In the genomic region with DNA sequence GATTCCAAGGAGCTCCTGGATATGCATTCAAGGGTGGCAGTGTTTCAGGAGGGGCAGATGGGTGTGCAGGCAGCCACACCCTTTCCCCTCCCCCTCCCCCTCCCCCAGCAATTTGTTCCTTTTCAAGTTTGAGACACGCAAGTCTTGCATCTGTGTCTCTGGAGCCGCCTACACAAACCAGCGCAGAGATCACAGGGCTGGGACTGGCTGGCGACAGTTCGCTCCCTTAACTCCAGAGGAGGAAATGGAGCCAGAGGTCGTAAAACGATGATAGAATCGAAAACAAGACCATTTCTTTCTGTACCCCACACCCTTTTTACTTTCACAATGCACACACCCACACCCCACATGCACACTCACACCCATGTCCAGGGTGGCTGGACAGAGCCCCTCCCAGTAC, we compare ENCODE assay signal across 10 cellular contexts.
DNase-seq lines count a peak whose midpoint lies in the region; ATAC-seq and TF ChIP-seq lines count a peak whose summit lies in the region.
"Had no signal": no experiment of that assay in that cellular context is flagged by ENCODE, and none has a peak within 500 bp of the region (broad histone marks: within the 10 kb centered on the region; RNA-seq: fewer than 3 reads in every experiment).

No MANE protein-coding gene starts in this region.

- H3K27me3 ChIP-seq in thymus (ENCODE audit: control insufficient read depth, insufficient read depth): no peaks in the 10 kb centered on the region

- peak; percentile 39 for ATAC-seq in activated CD8-positive, alpha-beta T cell treated with anti-CD3 and anti-CD28 coated beads, Interleukin-2, amount 10 ng/mL, durations not matched to agents 7 days and 5 days
- ATAC-seq in mucosa of descending colon (peak; percentile 84), GM21529 (IDR thresholded peaks at IDR 0.05; ENCODE audit: unreplicated experiment) (no peak)

- H3K36me3 ChIP-seq in mucosa of descending colon (ENCODE audit: low read depth) (no peaks in the 10 kb centered on the region), thymus (ENCODE audit: control insufficient read depth, insufficient read depth) (no peaks in the 10 kb centered on the region)

- H3K4me1 ChIP-seq in mucosa of descending colon (ENCODE audit: low read depth): peaks cover 44% of the 10 kb centered on the region
- H3K4me1 ChIP-seq in thymus (ENCODE audit: control insufficient read depth, insufficient read depth, low read length): peaks cover 13% of the 10 kb centered on the region

- H3K9me3 Mint-ChIP-seq in activated CD8-positive, alpha-beta T cell treated with anti-CD3 and anti-CD28 coated beads, Interleukin-2, amount 10 ng/mL, durations not matched to agents 7 days and 5 days (ENCODE audit: insufficient read depth): no peaks in the 10 kb centered on the region
- H3K9me3 Mint-ChIP-seq: immature natural killer cell had no signal

- no peaks in the 10 kb centered on the region for H3K9me3 ChIP-seq in mucosa of descending colon
- H3K9me3 ChIP-seq in thymus (ENCODE audit: control insufficient read depth): no peaks in the 10 kb centered on the region

- H3K4me1 Mint-ChIP-seq in activated CD8-positive, alpha-beta T cell treated with anti-CD3 and anti-CD28 coated beads, Interleukin-2, amount 10 ng/mL, durations not matched to agents 7 days and 5 days (ENCODE audit: low read depth): peaks cover 7% of the 10 kb centered on the region
- H3K4me1 Mint-ChIP-seq: immature natural killer cell had no signal

- H3K36me3 Mint-ChIP-seq in activated CD8-positive, alpha-beta T cell treated with anti-CD3 and anti-CD28 coated beads, Interleukin-2, amount 10 ng/mL, durations not matched to agents 7 days and 5 days (ENCODE audit: low read depth): no peaks in the 10 kb centered on the region
- H3K36me3 Mint-ChIP-seq: immature natural killer cell had no signal

- CTCF ChIA-PET in activated CD8-positive, alpha-beta T cell treated with anti-CD3 and anti-CD28 coated beads, Interleukin-2, amount 10 ng/mL, durations not matched to agents 7 days and 5 days (lab: Charles Lee): interaction anchor here (1.1 kb wide), 1 partner anchor 87 kb away, joined by 3 read pairs; no protein-coding TSS in a partner anchor

- intact Hi-C loops in mucosa of descending colon (cut with DNase I, micrococcal nuclease): no loop called here

- TF ChIP-seq CTCF in mucosa of descending colon (IDR thresholded peaks at IDR 0.05): no peak

- peak; percentile 7 to 22 for DNase-seq in activated CD4-positive, alpha-beta T cell treated with anti-CD3 and anti-CD28 coated beads for 4 hours
- DNase-seq in activated CD4-positive, alpha-beta T cell treated with anti-CD3 and anti-CD28 coated beads for 1 hour: no peak
- no peak for DNase-seq in activated CD8-positive, alpha-beta T cell treated with anti-CD3 and anti-CD28 coated beads, Interleukin-2, amount 10 ng/mL, durations not matched to agents 7 days and 5 days
- DNase-seq in mucosa of descending colon: peak; percentile 83 to 87 (median 86)
- DNase-seq in GM19238 (ENCODE audit: insufficient read length, low spot score): no peak
- DNase-seq in T1000 (lab: John Stamatoyannopoulos, UW): no peak
- DNase-seq: immature natural killer cell, NCI-H187 treated with DMSO at 0.1 percent for 48 hours had no signal

- POLR2A ChIA-PET in activated CD8-positive, alpha-beta T cell treated with anti-CD3 and anti-CD28 coated beads, Interleukin-2, amount 10 ng/mL, durations not matched to agents 7 days and 5 days (lab: Charles Lee): interaction anchor here (0.7 kb wide), 1 partner anchor 160 kb away, joined by 3 read pairs; no protein-coding TSS in a partner anchor

- peak overlapping the region; percentile 57 for H3K27ac ChIP-seq in thymus (ENCODE audit: low read depth)

- no peak overlapping the region for H3K4me3 Mint-ChIP-seq in activated CD8-positive, alpha-beta T cell treated with anti-CD3 and anti-CD28 coated beads, Interleukin-2, amount 10 ng/mL, durations not matched to agents 7 days and 5 days
- H3K4me3 Mint-ChIP-seq: immature natural killer cell had no signal

- H3K4me3 ChIP-seq in mucosa of descending colon: no peak overlapping the region
- no peak overlapping the region for H3K4me3 ChIP-seq in thymus (ENCODE audit: low read length)

- no peak overlapping the region for H3K27ac Mint-ChIP-seq in activated CD8-positive, alpha-beta T cell treated with anti-CD3 and anti-CD28 coated beads, Interleukin-2, amount 10 ng/mL, durations not matched to agents 7 days and 5 days
- H3K27ac Mint-ChIP-seq: immature natural killer cell had no signal

- H3K27me3 Mint-ChIP-seq in activated CD8-positive, alpha-beta T cell treated with anti-CD3 and anti-CD28 coated beads, Interleukin-2, amount 10 ng/mL, durations not matched to agents 7 days and 5 days (ENCODE audit: low read depth): peaks cover 18% of the 10 kb centered on the region

- 41% methylated on average over 8 of the region's 8 CpGs for WGBS in thymus

Comparison
In these comparisons a context has a peak if more than half of its experiments do, and no peak if none do; other contexts are left out.
1. DNase-seq: peak in activated CD4-positive, alpha-beta T cell treated with anti-CD3 and anti-CD28 coated beads for 4 hours (2 of 2) and mucosa of descending colon (3 of 3); none in activated CD4-positive, alpha-beta T cell treated with anti-CD3 and anti-CD28 coated beads for 1 hour (single experiment), activated CD8-positive, alpha-beta T cell treated with anti-CD3 and anti-CD28 coated beads, Interleukin-2, amount 10 ng/mL, durations not matched to agents 7 days and 5 days (single experiment), GM19238 (single experiment) and T1000 (single experiment).